ENCODE assay signal across 7 cellular contexts in the genomic region with DNA sequence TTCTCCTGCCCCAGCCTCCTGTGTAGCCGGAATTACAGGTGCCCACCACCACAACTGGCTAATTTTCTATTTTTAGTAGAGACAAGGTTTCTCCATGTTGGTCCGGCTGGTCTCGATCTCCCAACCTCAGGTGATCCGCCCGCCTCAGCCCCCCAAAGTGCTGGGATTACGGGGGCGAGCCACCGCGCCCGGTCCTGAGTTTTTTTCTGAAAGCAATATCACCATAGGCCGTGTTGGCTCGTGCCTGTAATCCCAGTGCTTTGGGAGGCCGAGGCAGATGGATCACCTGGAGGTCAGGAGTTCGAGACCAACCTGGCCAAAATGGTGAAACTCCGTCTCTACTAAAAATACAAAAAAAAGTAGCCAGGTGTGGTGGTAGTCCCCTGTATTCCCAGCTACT.
"Had no signal": no experiment of that assay in that cellular context is flagged by ENCODE, and none has a peak within 500 bp of the region (broad histone marks: within the 10 kb centered on the region; RNA-seq: fewer than 3 reads in every experiment).

No MANE protein-coding gene starts in this region.

- H3K4me3 ChIP-seq: GM12878 had no signal

- ATAC-seq: GM12878 had no signal

- FAIRE-seq: GM12878, GM12891, GM12892, GM18507, GM19239 had no signal

- DNase-seq: GDM1, GF-D8 had no signal
